Comparison of ENCODE assay signal across 8 cellular contexts in genomic region chr17:39623356-39623950, GRCh38. TPM values are rescaled to one million over a fixed set of nuclear protein-coding genes. Genes with fewer than 3 reads are reported as not detected.
DNase-seq lines count a peak whose midpoint lies in the region; ATAC-seq lines count a peak whose summit lies in the region.

No MANE protein-coding gene starts in this region.

- peaks cover 15 to 34% (median 22%) of the 10 kb centered on the region in 7 donors for H3K4me1 Mint-ChIP-seq in naive thymus-derived CD4-positive, alpha-beta T cell

- no peaks in the 10 kb centered on the region for H3K9me3 ChIP-seq in naive thymus-derived CD4-positive, alpha-beta T cell (ENCODE audit: control insufficient read depth in 2 of 3, low read length in 3 of 3)

- H3K4me1 ChIP-seq in naive thymus-derived CD4-positive, alpha-beta T cell (ENCODE audit: control insufficient read depth in 2 of 2, insufficient read depth in 2 of 2, low read length in 2 of 2) = peaks cover 6 to 22% of the 10 kb centered on the region in 2 donors

- peak overlapping the region in 3 of 10 donors; percentile 14 to 53 (median 49) for H3K4me3 Mint-ChIP-seq in naive thymus-derived CD4-positive, alpha-beta T cell

- POLR2A ChIA-PET in naive thymus-derived CD4-positive, alpha-beta T cell (lab: Charles Lee) = interaction anchor here (0.6 to 1.5 kb wide), 8 partner anchors 10 to 220 kb away, joined by 3 to 6 read pairs (median 3); partner anchors contain the start of genes MIEN1 and STARD3

- peak overlapping the region in 1 of 9 donors; percentile 42 for H3K27ac Mint-ChIP-seq in naive thymus-derived CD4-positive, alpha-beta T cell

- intact Hi-C loops in naive thymus-derived CD4-positive, alpha-beta T cell (cut with micrococcal nuclease) = loop anchor here (1.0 to 5.0 kb wide), 7 partner anchors 29 to 339 kb away; partner anchors contain the start of genes GSDMA (in 1 of the 2), LRRC3C (in 1 of the 2), ORMDL3 (in 1 of the 2) and PNMT (in 1 of the 2)

- CTCF ChIA-PET in naive thymus-derived CD4-positive, alpha-beta T cell (lab: Charles Lee) = interaction anchor here (0.6 to 8.9 kb wide), 28 partner anchors 12 to 1565 kb away, joined by 3 to 104 read pairs (median 4); partner anchors contain the start of genes MIEN1, PNMT and STARD3

- ATAC-seq in esophagus mucosa (peak; percentile 65), GM18502 (IDR thresholded peaks at IDR 0.05; ENCODE audit: poor library complexity, unreplicated experiment) (no peak)
- ATAC-seq in naive thymus-derived CD4-positive, alpha-beta T cell = peak; percentile 75

- no peaks in the 10 kb centered on the region for H3K36me3 ChIP-seq in naive thymus-derived CD4-positive, alpha-beta T cell (ENCODE audit: control insufficient read depth in 2 of 3, insufficient read depth in 3 of 3, low read length in 3 of 3)

- peaks cover 0 to 1% (median 0%) of the 10 kb centered on the region in 11 donors for H3K9me3 Mint-ChIP-seq in naive thymus-derived CD4-positive, alpha-beta T cell

- H3K27me3 ChIP-seq in naive thymus-derived CD4-positive, alpha-beta T cell (ENCODE audit: control insufficient read depth in 2 of 2, insufficient read depth in 2 of 2, low read length in 2 of 2) = peaks cover 3 to 4% of the 10 kb centered on the region in 2 donors

- DNase-seq in DMS79 (lab: John Stamatoyannopoulos, UW) (peak; percentile 73), HUDEP-2 (lab: John Stamatoyannopoulos, UW; ENCODE audit: unreplicated experiment in 76 of 76) (peak in 67 of 76 experiments; percentile 17 to 88 (median 66)), OCI-M1 (lab: John Stamatoyannopoulos, UW) (peak; percentile 85), activated T-cell treated with anti-CD3 and anti-CD28 coated beads for 4 hours (peak; percentile 81)
- peak; percentile 66 to 89 (median 78) for DNase-seq in naive thymus-derived CD4-positive, alpha-beta T cell
- peak; percentile 63 to 82 for DNase-seq in stimulated activated CD8-positive, alpha-beta memory T cell treated with anti-CD3 and anti-CD28 coated beads, Interleukin-7, amount 100 ng/mL, for 48 hours (ENCODE audit: extremely low read depth in 1 of 2, low read depth in 1 of 2)

- H3K27ac ChIP-seq in naive thymus-derived CD4-positive, alpha-beta T cell (ENCODE audit: low read depth, low read length) = no peak overlapping the region

- H3K36me3 Mint-ChIP-seq in naive thymus-derived CD4-positive, alpha-beta T cell = no peaks in the 10 kb centered on the region

- peaks cover 10 to 69% (median 23%) of the 10 kb centered on the region in 5 donors for H3K27me3 Mint-ChIP-seq in naive thymus-derived CD4-positive, alpha-beta T cell

- H3K4me3 ChIP-seq in naive thymus-derived CD4-positive, alpha-beta T cell (ENCODE audit: low read length) = no peak overlapping the region

RNA-seq across cellular contexts. Expression of gene PPP1R1B, which starts 3.3 kb away (rescaled TPM):
- total RNA-seq in esophagus mucosa = 1.6 TPM
- not detected for total RNA-seq in naive thymus-derived CD4-positive, alpha-beta T cell
- not detected for polyA plus RNA-seq in naive thymus-derived CD4-positive, alpha-beta T cell

RNA-seq across cellular contexts. Expression of gene STARD3, which starts 13.5 kb away (rescaled TPM):
- 28.0 TPM for total RNA-seq in esophagus mucosa
- 100 to 1,000 TPM in 2 of 5 experiments, 10 to 100 TPM in 3; 69.8 to 143 (median 99.3) TPM for total RNA-seq in naive thymus-derived CD4-positive, alpha-beta T cell
- polyA plus RNA-seq in naive thymus-derived CD4-positive, alpha-beta T cell = 10 to 100 TPM; 46.7 to 56.9 TPM

RNA-seq across cellular contexts. Expression of gene NEUROD2, which starts 15.7 kb away (rescaled TPM):
- total RNA-seq in esophagus mucosa = not detected
- total RNA-seq in naive thymus-derived CD4-positive, alpha-beta T cell = not detected
- polyA plus RNA-seq in naive thymus-derived CD4-positive, alpha-beta T cell = not detected

RNA-seq across cellular contexts. Expression of gene TCAP, which starts 41.7 kb away (rescaled TPM):
- total RNA-seq in esophagus mucosa = 0.40 TPM
- total RNA-seq in naive thymus-derived CD4-positive, alpha-beta T cell = 10 to 100 TPM in 1 of 5 experiments, 1 to 10 TPM in 4; 1.7 to 10.5 (median 4.6) TPM
- under 1 TPM in 1 of 2 donors, not detected in 1; 0.12 TPM for polyA plus RNA-seq in naive thymus-derived CD4-positive, alpha-beta T cell

RNA-seq across cellular contexts. Expression of gene PNMT, which starts 44.8 kb away (rescaled TPM):
- total RNA-seq in esophagus mucosa = 1.1 TPM
- under 1 TPM in 4 of 5 experiments, not detected in 1; 0.42 to 0.89 (median 0.50) TPM for total RNA-seq in naive thymus-derived CD4-positive, alpha-beta T cell
- polyA plus RNA-seq in naive thymus-derived CD4-positive, alpha-beta T cell = under 1 TPM; 0.36 to 0.48 TPM
